ENCODE assay signal across 24 cellular contexts in the genomic region with DNA sequence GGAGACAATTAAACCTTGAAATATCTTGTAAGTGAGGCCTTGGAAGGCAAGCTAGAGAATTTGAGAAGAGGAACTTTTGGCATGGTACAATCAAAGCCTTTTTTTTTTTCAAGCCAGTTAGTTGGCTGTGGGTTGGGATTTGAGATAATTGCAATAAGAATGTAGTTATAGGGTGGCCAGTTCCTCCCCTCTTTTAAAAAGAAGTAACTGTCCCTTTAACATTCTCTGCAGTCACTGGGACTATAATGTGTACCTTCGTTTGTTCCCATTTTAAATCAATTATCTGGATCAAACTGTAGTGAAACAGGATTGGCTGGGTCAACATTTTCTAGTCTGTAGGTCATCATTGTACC.
DNase-seq lines count a peak whose midpoint lies in the region; ATAC-seq and TF ChIP-seq lines count a peak whose summit lies in the region.
"Had no signal": no experiment of that assay in that cellular context is flagged by ENCODE, and none has a peak within 500 bp of the region (broad histone marks: within the 10 kb centered on the region; RNA-seq: fewer than 3 reads in every experiment).

No MANE protein-coding gene starts in this region.

- H3K27ac ChIP-seq in C4-2B, result peak overlapping the region; percentile 47; the same call in 1 of the 2 replicates
- peak overlapping the region; percentile 93 for H3K27ac ChIP-seq in RWPE2 (ENCODE audit: poor library complexity, severe bottlenecking)
- peak overlapping the region in 6 of 10 donors; percentile 4 to 67 (median 41) for H3K27ac ChIP-seq in heart right ventricle
- H3K27ac ChIP-seq: cardiac muscle cell, coronary artery, SJCRH30 had no signal

- intact Hi-C loops in heart right ventricle (cut with DNase I), result loop anchor here in 1 of 10 donors (5.0 kb wide), 1 partner anchor 40 kb away; no protein-coding TSS in a partner anchor

- H3K36me3 ChIP-seq in RWPE2 (ENCODE audit: low read depth), result peaks cover 5% of the 10 kb centered on the region; the same call in 1 of the 2 replicates
- no peaks in the 10 kb centered on the region for H3K36me3 ChIP-seq in heart right ventricle
- H3K36me3 ChIP-seq: cardiac muscle cell, SJCRH30 had no signal

- peaks cover 51% of the 10 kb centered on the region for H3K4me1 Mint-ChIP-seq in neural crest cell
- no peaks in the 10 kb centered on the region for H3K4me1 Mint-ChIP-seq in activated T-cell treated with anti-CD3 and anti-CD28 coated beads, Interleukin-2, amount 50 U/mL, for 24 hours (ENCODE audit: low read depth)
- H3K4me1 Mint-ChIP-seq: activated CD4-positive, alpha-beta T cell treated with anti-CD3 and anti-CD28 coated beads for 36 hours; GM23338; naive thymus-derived CD8-positive, alpha-beta T cell had no signal

- no peak for ATAC-seq in RWPE2 (ENCODE audit: low read depth)
- ATAC-seq in heart right ventricle, result peak in 1 of 8 donors; percentile 25
- ATAC-seq in left lobe of liver, result no peak
- ATAC-seq: activated CD4-positive, alpha-beta T cell treated with anti-CD3 and anti-CD28 coated beads for 36 hours; activated CD8-positive, alpha-beta T cell treated with anti-CD3 and anti-CD28 coated beads for 36 hours; GM23338; naive thymus-derived CD8-positive, alpha-beta T cell had no signal

- H3K9me3 Mint-ChIP-seq in neural crest cell, result peaks cover 8% of the 10 kb centered on the region
- H3K9me3 Mint-ChIP-seq in activated T-cell treated with anti-CD3 and anti-CD28 coated beads, Interleukin-2, amount 50 U/mL, for 24 hours, result no peaks in the 10 kb centered on the region
- H3K9me3 Mint-ChIP-seq: activated CD8-positive, alpha-beta T cell treated with anti-CD3 and anti-CD28 coated beads for 36 hours; GM23338 had no signal

- H3K36me3 Mint-ChIP-seq in neural crest cell (ENCODE audit: low read depth), result peaks cover 13% of the 10 kb centered on the region
- no peaks in the 10 kb centered on the region for H3K36me3 Mint-ChIP-seq in activated T-cell treated with anti-CD3 and anti-CD28 coated beads, Interleukin-2, amount 50 U/mL, for 24 hours (ENCODE audit: low read depth)
- H3K36me3 Mint-ChIP-seq: activated naive CD8-positive, alpha-beta T cell; naive thymus-derived CD8-positive, alpha-beta T cell had no signal

- no peak for TF ChIP-seq CTCF in C4-2B (conservative IDR thresholded peaks at IDR 0.05)
- TF ChIP-seq CTCF in RWPE2 (IDR thresholded peaks at IDR 0.05; ENCODE audit: poor library complexity, severe bottlenecking), result no peak
- TF ChIP-seq CTCF in heart right ventricle (IDR thresholded peaks at IDR 0.05), result no peak
- no peak for TF ChIP-seq CTCF in neural crest cell (conservative IDR thresholded peaks at IDR 0.05)

- H3K27me3 ChIP-seq in RWPE2 (ENCODE audit: insufficient read depth, poor library complexity, severe bottlenecking) (no peaks in the 10 kb centered on the region), heart right ventricle (no peaks in the 10 kb centered on the region)
- H3K27me3 ChIP-seq: cardiac muscle cell, SJCRH30, testis had no signal

- H3K9me3 ChIP-seq in RWPE2 (ENCODE audit: severe bottlenecking), result no peaks in the 10 kb centered on the region
- H3K9me3 ChIP-seq in heart right ventricle, result no peaks in the 10 kb centered on the region
- H3K9me3 ChIP-seq: SJCRH30, testis had no signal

- peak overlapping the region; percentile 38 for H3K4me3 Mint-ChIP-seq in neural crest cell
- no peak overlapping the region for H3K4me3 Mint-ChIP-seq in activated T-cell treated with anti-CD3 and anti-CD28 coated beads, Interleukin-2, amount 50 U/mL, for 24 hours
- H3K4me3 Mint-ChIP-seq: activated CD4-positive, alpha-beta T cell treated with anti-CD3 and anti-CD28 coated beads for 36 hours; activated CD8-positive, alpha-beta T cell treated with anti-CD3 and anti-CD28 coated beads for 36 hours; activated naive CD8-positive, alpha-beta T cell; GM23338; naive thymus-derived CD8-positive, alpha-beta T cell had no signal

- DNase-seq in RWPE2 (ENCODE audit: low spot score) (no peak), heart right ventricle (no peak), neural crest cell (ENCODE audit: low read depth, low spot score) (no peak), left lobe of liver (ENCODE audit: low spot score) (no peak), NCI-H446 treated with DMSO at 0.1 percent for 48 hours (lab: John Stamatoyannopoulos, UW) (no peak), MV-4-11 (lab: John Stamatoyannopoulos, UW) (no peak)
- DNase-seq in activated T-cell treated with anti-CD3 and anti-CD28 coated beads, Interleukin-2, amount 50 U/mL, for 24 hours, result no peak
- DNase-seq: activated CD4-positive, alpha-beta T cell treated with anti-CD3 and anti-CD28 coated beads for 36 hours; activated CD8-positive, alpha-beta T cell treated with anti-CD3 and anti-CD28 coated beads for 36 hours; effector CD8-positive, alpha-beta T cell; EL; naive thymus-derived CD8-positive, alpha-beta T cell; NCI-H1417 treated with DMSO at 0.1 percent for 48 hours; stimulated activated naive CD4-positive, alpha-beta T cell; SW 1271; T-helper 9 cell had no signal

- H3K4me3 ChIP-seq in RWPE2 (ENCODE audit: severe bottlenecking), result no peak overlapping the region
- H3K4me3 ChIP-seq in heart right ventricle, result no peak overlapping the region
- H3K4me3 ChIP-seq: cardiac muscle cell, coronary artery, GM23338, SJCRH30, smooth muscle cell, testis had no signal

- H3K4me1 ChIP-seq in RWPE2 (ENCODE audit: insufficient read depth, poor library complexity, severe bottlenecking) (peaks cover 61% of the 10 kb centered on the region), heart right ventricle (peaks cover 4 to 41% (median 21%) of the 10 kb centered on the region in 9 donors)

- peak overlapping the region; percentile 73 for H3K27ac Mint-ChIP-seq in neural crest cell (ENCODE audit: unreplicated experiment)
- H3K27ac Mint-ChIP-seq in activated T-cell treated with anti-CD3 and anti-CD28 coated beads, Interleukin-2, amount 50 U/mL, for 24 hours, result no peak overlapping the region
- H3K27ac Mint-ChIP-seq: activated CD4-positive, alpha-beta T cell treated with anti-CD3 and anti-CD28 coated beads for 36 hours; activated CD8-positive, alpha-beta T cell treated with anti-CD3 and anti-CD28 coated beads for 36 hours; activated naive CD8-positive, alpha-beta T cell; GM23338; naive thymus-derived CD8-positive, alpha-beta T cell had no signal

- no peaks in the 10 kb centered on the region for H3K27me3 Mint-ChIP-seq in neural crest cell (ENCODE audit: low read depth)
- H3K27me3 Mint-ChIP-seq in activated T-cell treated with anti-CD3 and anti-CD28 coated beads, Interleukin-2, amount 50 U/mL, for 24 hours, result no peaks in the 10 kb centered on the region
- H3K27me3 Mint-ChIP-seq: activated CD4-positive, alpha-beta T cell treated with anti-CD3 and anti-CD28 coated beads for 36 hours; activated CD8-positive, alpha-beta T cell treated with anti-CD3 and anti-CD28 coated beads for 36 hours had no signal

- WGBS in heart right ventricle, 2 donors, result 25 to 27% methylated on average over 1 of the region's 1 CpG

Comparison
In these comparisons a context has a peak if more than half of its experiments do, and no peak if none do; other contexts are left out.
1. H3K27ac ChIP-seq: peak in every context shown above with its lines; median percentile 93 in RWPE2; 47 in C4-2B; 41 in heart right ventricle.